33 cellular contexts compared by ENCODE assay signal in the genomic region with DNA sequence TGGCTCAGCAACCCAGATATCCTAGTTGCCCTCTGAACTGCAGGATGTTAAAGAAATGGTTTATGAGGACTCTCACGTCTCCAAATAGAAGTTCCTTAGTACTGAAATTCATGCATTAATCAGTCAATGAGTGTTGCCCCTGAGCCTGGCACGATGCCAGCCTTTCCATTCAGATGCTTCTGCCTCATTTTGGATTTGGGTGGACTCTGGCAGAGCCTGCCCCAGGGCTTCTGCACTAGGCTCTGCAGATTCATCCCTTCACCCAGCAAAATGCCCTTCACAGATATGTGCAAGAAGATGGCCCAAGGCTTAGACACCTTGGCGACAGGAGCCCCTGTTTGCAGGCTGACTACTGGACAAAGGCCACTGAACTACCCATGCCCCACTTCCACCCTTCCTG.
"Had no signal": no experiment of that assay in that cellular context is flagged by ENCODE, and none has a peak within 500 bp of the region (broad histone marks: within the 10 kb centered on the region; RNA-seq: fewer than 3 reads in every experiment).

No MANE protein-coding gene starts in this region.

- ATAC-seq: activated CD4-positive, alpha-beta T cell treated with anti-CD3 and anti-CD28 coated beads for 36 hours; activated CD4-positive, CD25-positive, alpha-beta regulatory T cell treated with anti-CD3 and anti-CD28 coated beads, Interleukin-2, amount 50 U/mL, for 24 hours; activated T-cell treated with anti-CD3 and anti-CD28 coated beads, Interleukin-2, amount 50 U/mL, for 72 hours; activated T-helper 17 cell treated with anti-CD3 and anti-CD28 coated beads, Interleukin-2, amount 50 U/mL, for 72 hours; WTC11 had no signal

- H3K4me1 Mint-ChIP-seq: WTC11 had no signal

- H3K36me3 Mint-ChIP-seq: activated CD4-positive, alpha-beta memory T cell treated with anti-CD3 and anti-CD28 coated beads for 36 hours; activated naive CD8-positive, alpha-beta T cell treated with anti-CD3 and anti-CD28 coated beads for 36 hours; WTC11 had no signal

- H3K9me3 ChIP-seq: SJCRH30 had no signal

- H3K4me3 ChIP-seq: cardiac muscle cell, PC-9, SJCRH30, SK-N-MC had no signal

- H3K27me3 Mint-ChIP-seq: activated CD4-positive, alpha-beta memory T cell treated with anti-CD3 and anti-CD28 coated beads for 36 hours; activated CD4-positive, alpha-beta T cell treated with anti-CD3 and anti-CD28 coated beads for 36 hours; activated naive CD8-positive, alpha-beta T cell treated with anti-CD3 and anti-CD28 coated beads for 36 hours had no signal

- H3K4me3 Mint-ChIP-seq: activated CD4-positive, alpha-beta memory T cell treated with anti-CD3 and anti-CD28 coated beads for 36 hours; activated CD4-positive, alpha-beta T cell treated with anti-CD3 and anti-CD28 coated beads for 36 hours; activated naive CD8-positive, alpha-beta T cell treated with anti-CD3 and anti-CD28 coated beads for 36 hours; activated T-cell treated with anti-CD3 and anti-CD28 coated beads, Interleukin-2, amount 50 U/mL, for 72 hours; activated T-helper 17 cell treated with anti-CD3 and anti-CD28 coated beads, Interleukin-2, amount 50 U/mL, for 72 hours; T-helper 1 cell treated with Interleukin-12 subunit alpha and Interleukin-12 subunit beta and Interleukin-4 antibody, amounts not matched to agents 30 μg/mL and 1 μg/mL, for 36 hours; T-helper 2 cell treated with Interferon-gamma antibody and Interleukin-4, amounts not matched to agents 5 μg/mL and 100 μg/mL, for 36 hours; WTC11 had no signal

- H3K27ac Mint-ChIP-seq: activated CD4-positive, alpha-beta memory T cell treated with anti-CD3 and anti-CD28 coated beads for 36 hours; activated CD4-positive, alpha-beta T cell treated with anti-CD3 and anti-CD28 coated beads for 36 hours; activated naive CD8-positive, alpha-beta T cell treated with anti-CD3 and anti-CD28 coated beads for 36 hours; activated T-cell treated with anti-CD3 and anti-CD28 coated beads, Interleukin-2, amount 50 U/mL, for 72 hours; activated T-helper 17 cell treated with anti-CD3 and anti-CD28 coated beads, Interleukin-2, amount 50 U/mL, for 72 hours; T-helper 1 cell treated with Interleukin-12 subunit alpha and Interleukin-12 subunit beta and Interleukin-4 antibody, amounts not matched to agents 30 μg/mL and 1 μg/mL, for 36 hours; T-helper 2 cell treated with Interferon-gamma antibody and Interleukin-4, amounts not matched to agents 5 μg/mL and 100 μg/mL, for 36 hours; WTC11 had no signal

- FAIRE-seq: RCC 7860 had no signal

- DNase-seq: activated CD4-positive, alpha-beta memory T cell treated with anti-CD3 and anti-CD28 coated beads for 36 hours; activated CD4-positive, alpha-beta T cell treated with anti-CD3 and anti-CD28 coated beads for 36 hours; activated CD4-positive, alpha-beta T cell treated with anti-CD3 and anti-CD28 coated beads, Interleukin-2, amount 50 U/mL, for 1 hour; activated effector memory CD4-positive, alpha-beta T cell treated with anti-CD3 and anti-CD28 coated beads, Interleukin-2, amount 50 U/mL, for 16 hours; activated naive CD4-positive, alpha-beta T cell; activated naive CD4-positive, alpha-beta T cell treated with anti-CD3 and anti-CD28 coated beads, Interleukin-2, amount 50 U/mL, for 16 hours; activated naive CD8-positive, alpha-beta T cell treated with anti-CD3 and anti-CD28 coated beads for 36 hours; activated T-cell treated with anti-CD3 and anti-CD28 coated beads, Interleukin-2, amount 50 U/mL, for 1 hour; activated T-cell treated with anti-CD3 and anti-CD28 coated beads, Interleukin-2, amount 50 U/mL, for 72 hours; amniotic stem cell; aorta; MM.1S; MV-4-11; NCI-H1092; NCI-H1417 treated with DMSO at 0.1 percent for 48 hours; NCI-H187 treated with DMSO at 0.1 percent for 48 hours; NCI-H2081; NCI-H2171; NCI-H510A; NCI-H526; PC-9; SHP77 had no signal

- H3K4me2 ChIP-seq: KMS-11, PC-9 had no signal

- H3K4me1 ChIP-seq: SJCRH30 had no signal

- H3K36me3 ChIP-seq: cardiac muscle cell, SJCRH30 had no signal

- H3K27ac ChIP-seq: cardiac muscle cell, KMS-11, PC-9, RWPE1, SJCRH30, SK-N-MC had no signal

- H3K9me3 Mint-ChIP-seq: activated CD4-positive, alpha-beta memory T cell treated with anti-CD3 and anti-CD28 coated beads for 36 hours; activated naive CD8-positive, alpha-beta T cell treated with anti-CD3 and anti-CD28 coated beads for 36 hours; activated T-cell treated with anti-CD3 and anti-CD28 coated beads, Interleukin-2, amount 50 U/mL, for 72 hours; activated T-helper 17 cell treated with anti-CD3 and anti-CD28 coated beads, Interleukin-2, amount 50 U/mL, for 72 hours; T-helper 1 cell treated with Interleukin-12 subunit alpha and Interleukin-12 subunit beta and Interleukin-4 antibody, amounts not matched to agents 30 μg/mL and 1 μg/mL, for 36 hours; T-helper 2 cell treated with Interferon-gamma antibody and Interleukin-4, amounts not matched to agents 5 μg/mL and 100 μg/mL, for 36 hours; WTC11 had no signal

- H3K27me3 ChIP-seq: cardiac muscle cell, SJCRH30 had no signal

- H2AFZ ChIP-seq: PC-9 had no signal

- H3K9ac ChIP-seq: KMS-11 had no signal
